In genomic region chr6:93799226-93799625, GRCh38 we compare ENCODE assay signal across 31 cellular contexts.
DNase-seq lines count a peak whose midpoint lies in the region; ATAC-seq and TF ChIP-seq lines count a peak whose summit lies in the region.
"Had no signal": no experiment of that assay in that cellular context is flagged by ENCODE, and none has a peak within 500 bp of the region (broad histone marks: within the 10 kb centered on the region; RNA-seq: fewer than 3 reads in every experiment).

No MANE protein-coding gene starts in this region.

- in situ Hi-C loops in Panc1 (cut with HindIII; ENCODE audit: low pct_unique_long_range_greater_than_20kb, low sequenced_read_pairs) (no loop called here), GM13976 (cut with MboI; ENCODE audit: low sequenced_read_pairs, unreplicated experiment) (no loop called here)

- TF ChIP-seq EP300 in sigmoid colon (IDR thresholded peaks at IDR 0.05) = no peak

- POLR2A ChIA-PET in Panc1 (lab: Charles Lee) = no interaction called here

- CTCF ChIA-PET in Panc1 (lab: Charles Lee) = no interaction called here

- H3K9me3 Mint-ChIP-seq in mesothelial cell of epicardium = no peaks in the 10 kb centered on the region
- H3K9me3 Mint-ChIP-seq: activated naive CD8-positive, alpha-beta T cell treated with anti-CD3 and anti-CD28 coated beads, Interleukin-2, amount 10 ng/mL, durations not matched to agents 7 days and 5 days had no signal

- H3K27me3 ChIP-seq in Panc1 (ENCODE audit: control insufficient read depth, insufficient read depth, low read length) (no peaks in the 10 kb centered on the region), sigmoid colon (no peaks in the 10 kb centered on the region)
- H3K27me3 ChIP-seq: body of pancreas, heart left ventricle, upper lobe of left lung had no signal

- H3K9me3 ChIP-seq in Panc1 (ENCODE audit: control insufficient read depth, insufficient read depth, low read depth, low read length) (peaks cover 3% of the 10 kb centered on the region; the same call in 1 of the 2 replicates), sigmoid colon (no peaks in the 10 kb centered on the region)
- H3K9me3 ChIP-seq: body of pancreas, heart left ventricle, upper lobe of left lung had no signal

- 69 to 75% methylated on average over 3 of the region's 3 CpGs for WGBS in sigmoid colon, 2 donors

- no peaks in the 10 kb centered on the region for H3K27me3 Mint-ChIP-seq in mesothelial cell of epicardium (ENCODE audit: low read depth)
- H3K27me3 Mint-ChIP-seq: activated CD4-positive, alpha-beta T cell treated with anti-CD3 and anti-CD28 coated beads for 36 hours; activated naive CD8-positive, alpha-beta T cell treated with anti-CD3 and anti-CD28 coated beads, Interleukin-2, amount 10 ng/mL, durations not matched to agents 7 days and 5 days; memory B cell; naive thymus-derived CD4-positive, alpha-beta T cell had no signal

- ATAC-seq in Panc1 = no peak
- ATAC-seq: activated CD4-positive, alpha-beta T cell treated with anti-CD3 and anti-CD28 coated beads for 36 hours; activated CD8-positive, alpha-beta T cell treated with anti-CD3 and anti-CD28 coated beads, Interleukin-2, amount 10 ng/mL, durations not matched to agents 7 days and 5 days; body of pancreas; CD8-positive, alpha-beta T cell; heart left ventricle; left colon; naive thymus-derived CD4-positive, alpha-beta T cell; Right ventricle myocardium inferior; stimulated activated effector memory CD8-positive, alpha-beta T cell treated with anti-CD3 and anti-CD28 coated beads, Interleukin-12 subunit alpha, Interleukin-12 subunit beta, amount 100 ng/mL, for 72 hours had no signal

- no peak for TF ChIP-seq POLR2A in sigmoid colon (IDR thresholded peaks at IDR 0.05)

- H3K27ac Mint-ChIP-seq in mesothelial cell of epicardium = peak overlapping the region; percentile 7
- H3K27ac Mint-ChIP-seq: activated CD4-positive, alpha-beta T cell treated with anti-CD3 and anti-CD28 coated beads for 36 hours; activated CD8-positive, alpha-beta T cell treated with anti-CD3 and anti-CD28 coated beads, Interleukin-2, amount 10 ng/mL, durations not matched to agents 7 days and 5 days; activated naive CD8-positive, alpha-beta T cell treated with anti-CD3 and anti-CD28 coated beads, Interleukin-2, amount 10 ng/mL, durations not matched to agents 7 days and 5 days; CD8-positive, alpha-beta T cell; memory B cell; naive thymus-derived CD4-positive, alpha-beta T cell; stimulated activated effector memory CD8-positive, alpha-beta T cell treated with anti-CD3 and anti-CD28 coated beads, Interleukin-12 subunit alpha, Interleukin-12 subunit beta, amount 100 ng/mL, for 72 hours had no signal

- H3K36me3 ChIP-seq in Panc1 (ENCODE audit: control insufficient read depth, insufficient read depth, low read length) = no peaks in the 10 kb centered on the region
- no peaks in the 10 kb centered on the region for H3K36me3 ChIP-seq in sigmoid colon
- H3K36me3 ChIP-seq: heart left ventricle, upper lobe of left lung had no signal

- H3K4me3 Mint-ChIP-seq in mesothelial cell of epicardium = no peak overlapping the region
- H3K4me3 Mint-ChIP-seq: activated CD4-positive, alpha-beta T cell treated with anti-CD3 and anti-CD28 coated beads for 36 hours; activated CD8-positive, alpha-beta T cell treated with anti-CD3 and anti-CD28 coated beads, Interleukin-2, amount 10 ng/mL, durations not matched to agents 7 days and 5 days; activated naive CD8-positive, alpha-beta T cell treated with anti-CD3 and anti-CD28 coated beads, Interleukin-2, amount 10 ng/mL, durations not matched to agents 7 days and 5 days; CD8-positive, alpha-beta T cell; memory B cell; naive thymus-derived CD4-positive, alpha-beta T cell; stimulated activated effector memory CD8-positive, alpha-beta T cell treated with anti-CD3 and anti-CD28 coated beads, Interleukin-12 subunit alpha, Interleukin-12 subunit beta, amount 100 ng/mL, for 72 hours had no signal

- peak overlapping the region; percentile 25; the same call in 1 of the 2 replicates for H3K27ac ChIP-seq in Panc1 (ENCODE audit: low read length)
- no peak overlapping the region for H3K27ac ChIP-seq in sigmoid colon
- H3K27ac ChIP-seq: body of pancreas, heart left ventricle, HL-60, KMS-11, upper lobe of left lung had no signal

- H3K4me1 ChIP-seq in Panc1 (ENCODE audit: control insufficient read depth, insufficient read depth, low read length) (no peaks in the 10 kb centered on the region), sigmoid colon (peaks cover 0 to 11% (median 0%) of the 10 kb centered on the region in 4 donors)
- H3K4me1 ChIP-seq: body of pancreas, heart left ventricle, upper lobe of left lung had no signal

- DNase-seq in Panc1 (ENCODE audit: low read depth, low spot score) = no peak
- DNase-seq in epithelial cell of proximal tubule (ENCODE audit: low read depth) = peak; percentile 79
- no peak for DNase-seq in mesothelial cell of epicardium (ENCODE audit: low spot score in 2 of 2, unreplicated experiment in 2 of 2)
- DNase-seq in sigmoid colon = no peak
- no peak for DNase-seq in GM13976 (ENCODE audit: low spot score)
- DNase-seq in activated T-cell treated with anti-CD3 and anti-CD28 coated beads, Interleukin-2, amount 50 U/mL, for 48 hours = no peak
- DNase-seq in midbrain (lab: John Stamatoyannopoulos, UW) = no peak
- DNase-seq: activated CD4-positive, alpha-beta T cell treated with anti-CD3 and anti-CD28 coated beads for 36 hours; activated CD8-positive, alpha-beta T cell treated with anti-CD3 and anti-CD28 coated beads, Interleukin-2, amount 10 ng/mL, durations not matched to agents 7 days and 5 days; activated naive CD8-positive, alpha-beta T cell treated with anti-CD3 and anti-CD28 coated beads, Interleukin-2, amount 10 ng/mL, durations not matched to agents 7 days and 5 days; AML-193; body of pancreas; CD8-positive, alpha-beta T cell; DMS 273 treated with DMSO at 0.1 percent for 48 hours; EL; GOT3; heart left ventricle; left colon; naive thymus-derived CD4-positive, alpha-beta T cell; NCI-H146; NCI-H446 treated with DMSO at 0.1 percent for 48 hours; OCI-M1; retina; stimulated activated CD4-positive, alpha-beta T cell treated with anti-CD3 and anti-CD28 coated beads, Interleukin-12 subunit alpha, Interleukin-12 subunit beta, amount 100 ng/mL, for 4 hours; stimulated activated CD4-positive, alpha-beta T cell treated with anti-CD3 and anti-CD28 coated beads, Interleukin-4, amount 100 ng/mL, for 24 hours; upper lobe of left lung had no signal

- H3K4me1 Mint-ChIP-seq in mesothelial cell of epicardium = peaks cover 12% of the 10 kb centered on the region
- H3K4me1 Mint-ChIP-seq: activated CD4-positive, alpha-beta T cell treated with anti-CD3 and anti-CD28 coated beads for 36 hours; activated naive CD8-positive, alpha-beta T cell treated with anti-CD3 and anti-CD28 coated beads, Interleukin-2, amount 10 ng/mL, durations not matched to agents 7 days and 5 days; memory B cell; naive thymus-derived CD4-positive, alpha-beta T cell; stimulated activated effector memory CD8-positive, alpha-beta T cell treated with anti-CD3 and anti-CD28 coated beads, Interleukin-12 subunit alpha, Interleukin-12 subunit beta, amount 100 ng/mL, for 72 hours had no signal

- no TSS peak for BruUV-seq in Panc1 (replicated peaks; lab: Mats Ljungman, UMichigan)

- H3K4me3 ChIP-seq in Panc1 (ENCODE audit: low read depth in 2 of 2, low read length in 2 of 2) (no peak overlapping the region), epithelial cell of proximal tubule (ENCODE audit: low read depth, low read length) (peak overlapping the region; percentile 33), sigmoid colon (no peak overlapping the region)
- H3K4me3 ChIP-seq: body of pancreas, heart left ventricle, upper lobe of left lung had no signal

- no peak for TF ChIP-seq CTCF in Panc1 (IDR thresholded peaks at IDR 0.05)
- TF ChIP-seq CTCF in epithelial cell of proximal tubule (conservative IDR thresholded peaks at IDR 0.05; ENCODE audit: low read depth, low read length) = no peak
- no peak for TF ChIP-seq CTCF in mesothelial cell of epicardium (IDR thresholded peaks at IDR 0.05; ENCODE audit: unreplicated experiment)
- TF ChIP-seq CTCF in sigmoid colon (IDR thresholded peaks at IDR 0.05) = no peak
- TF ChIP-seq CTCF in GM13976 (IDR thresholded peaks at IDR 0.05; ENCODE audit: borderline replicate concordance, control extremely low read depth, extremely low read depth, insufficient read depth, missing control alignments) = no peak

- H3K36me3 Mint-ChIP-seq in mesothelial cell of epicardium = no peaks in the 10 kb centered on the region
- H3K36me3 Mint-ChIP-seq: activated naive CD8-positive, alpha-beta T cell treated with anti-CD3 and anti-CD28 coated beads, Interleukin-2, amount 10 ng/mL, durations not matched to agents 7 days and 5 days; CD8-positive, alpha-beta T cell; memory B cell; naive thymus-derived CD4-positive, alpha-beta T cell; stimulated activated effector memory CD8-positive, alpha-beta T cell treated with anti-CD3 and anti-CD28 coated beads, Interleukin-12 subunit alpha, Interleukin-12 subunit beta, amount 100 ng/mL, for 72 hours had no signal

- intact Hi-C loops in Panc1 (cut with micrococcal nuclease; ENCODE audit: unreplicated experiment) = no loop called here
- intact Hi-C loops in sigmoid colon (cut with DNase I) = no loop called here
